Comparison of ENCODE assay signal across 9 cellular contexts in the genomic region with DNA sequence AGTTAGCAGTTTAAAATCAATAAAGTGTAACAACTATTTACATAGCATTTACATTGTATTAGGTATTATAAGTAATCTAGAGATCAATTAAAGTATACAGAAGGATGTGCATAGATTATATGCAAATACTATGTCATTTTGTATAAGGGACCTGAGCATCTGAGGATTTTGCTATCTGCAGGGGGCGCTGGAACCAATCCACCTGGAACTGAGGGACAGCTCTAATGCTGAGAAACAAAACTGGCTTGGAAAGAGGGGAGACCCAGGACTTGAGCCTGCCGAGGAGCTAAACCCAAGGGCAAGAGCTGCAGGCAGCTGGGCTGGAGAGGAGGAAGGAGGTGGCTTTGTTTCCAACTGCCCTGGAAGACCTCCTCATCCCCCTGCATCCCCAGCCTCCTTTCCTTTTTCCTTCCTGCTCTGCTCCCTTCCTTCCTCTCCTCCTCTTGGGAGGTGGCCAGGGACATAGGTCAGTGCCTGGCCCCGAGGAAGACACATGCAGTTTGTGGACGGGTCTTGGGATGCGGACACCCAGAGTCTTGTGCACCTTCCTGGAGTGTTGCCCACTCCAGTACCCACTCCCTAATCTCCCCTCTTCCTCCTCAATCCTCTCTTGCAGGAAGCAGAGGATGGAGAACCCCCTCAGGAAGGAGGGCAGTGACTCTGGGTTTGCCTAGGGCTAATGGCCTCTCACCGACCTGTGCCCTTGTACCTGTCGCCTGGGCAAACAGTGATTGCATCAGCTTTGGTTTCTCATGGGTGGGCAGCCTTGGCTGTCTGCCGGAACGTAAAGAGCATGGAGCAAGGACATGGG. TPM values are rescaled to one million over a fixed set of nuclear protein-coding genes. Genes with fewer than 3 reads are reported as not detected.
DNase-seq lines count a peak whose midpoint lies in the region; ATAC-seq and TF ChIP-seq lines count a peak whose summit lies in the region.
"Had no signal": no experiment of that assay in that cellular context is flagged by ENCODE, and none has a peak within 500 bp of the region (broad histone marks: within the 10 kb centered on the region; RNA-seq: fewer than 3 reads in every experiment).

No MANE protein-coding gene starts in this region.

- no peak overlapping the region for H3K27ac Mint-ChIP-seq in activated CD4-positive, alpha-beta T cell treated with anti-CD3 and anti-CD28 coated beads for 36 hours
- H3K27ac Mint-ChIP-seq in stimulated activated effector memory CD8-positive, alpha-beta T cell treated with anti-CD3 and anti-CD28 coated beads, Interleukin-12 subunit alpha, Interleukin-12 subunit beta, amount 100 ng/mL, for 72 hours: peak overlapping the region; percentile 43

- in situ Hi-C loops in ACHN (cut with HindIII; ENCODE audit: low pct_ligation_motif_present, low pct_unique_long_range_greater_than_20kb, low sequenced_read_pairs): no loop called here

- intact Hi-C loops in activated CD4-positive, alpha-beta T cell treated with anti-CD3 and anti-CD28 coated beads for 36 hours (cut with DNase I, micrococcal nuclease): loop anchor here (1.0 to 2.0 kb wide), 2 partner anchors 61 to 62 kb away; no protein-coding TSS in a partner anchor

- H3K4me1 Mint-ChIP-seq in activated CD4-positive, alpha-beta T cell treated with anti-CD3 and anti-CD28 coated beads for 36 hours: peaks cover 9% of the 10 kb centered on the region
- H3K4me1 Mint-ChIP-seq in stimulated activated effector memory CD8-positive, alpha-beta T cell treated with anti-CD3 and anti-CD28 coated beads, Interleukin-12 subunit alpha, Interleukin-12 subunit beta, amount 100 ng/mL, for 72 hours: no peaks in the 10 kb centered on the region

- H3K27me3 ChIP-seq in H7 (ENCODE audit: control insufficient read depth, insufficient read depth, low read length): peaks cover 1% of the 10 kb centered on the region; the same call in 1 of the 2 replicates

- peak; percentile 44 for TF ChIP-seq CTCF in fibroblast of pulmonary artery (IDR thresholded peaks at IDR 0.05; ENCODE audit: low read length, missing control alignments)

- CTCF ChIA-PET in activated CD4-positive, alpha-beta T cell treated with anti-CD3 and anti-CD28 coated beads for 36 hours (lab: Charles Lee): interaction anchor here (0.7 to 7.8 kb wide), 9 partner anchors 8 to 1133 kb away, joined by 3 to 60 read pairs (median 4); no protein-coding TSS in a partner anchor

- no peak overlapping the region for H3K4me3 ChIP-seq in H7 (ENCODE audit: insufficient read depth, low read depth, low read length)
- H3K4me3 ChIP-seq in fibroblast of pulmonary artery (replicated peaks; ENCODE audit: low read depth, low read length): no peak overlapping the region

- H3K9me3 Mint-ChIP-seq in activated CD4-positive, alpha-beta T cell treated with anti-CD3 and anti-CD28 coated beads for 36 hours (ENCODE audit: low read depth): no peaks in the 10 kb centered on the region
- no peaks in the 10 kb centered on the region for H3K9me3 Mint-ChIP-seq in stimulated activated effector memory CD8-positive, alpha-beta T cell treated with anti-CD3 and anti-CD28 coated beads, Interleukin-12 subunit alpha, Interleukin-12 subunit beta, amount 100 ng/mL, for 72 hours

- no peaks in the 10 kb centered on the region for H3K36me3 Mint-ChIP-seq in activated CD4-positive, alpha-beta T cell treated with anti-CD3 and anti-CD28 coated beads for 36 hours (ENCODE audit: low read depth)
- no peaks in the 10 kb centered on the region for H3K36me3 Mint-ChIP-seq in stimulated activated effector memory CD8-positive, alpha-beta T cell treated with anti-CD3 and anti-CD28 coated beads, Interleukin-12 subunit alpha, Interleukin-12 subunit beta, amount 100 ng/mL, for 72 hours

- POLR2A ChIA-PET in activated CD4-positive, alpha-beta T cell treated with anti-CD3 and anti-CD28 coated beads for 36 hours (lab: Charles Lee): no interaction called here

- peak; percentile 53 for ATAC-seq in activated CD4-positive, alpha-beta T cell treated with anti-CD3 and anti-CD28 coated beads for 36 hours
- peak; percentile 61 for ATAC-seq in stimulated activated effector memory CD8-positive, alpha-beta T cell treated with anti-CD3 and anti-CD28 coated beads, Interleukin-12 subunit alpha, Interleukin-12 subunit beta, amount 100 ng/mL, for 72 hours
- no peak for ATAC-seq in GM18858 (IDR thresholded peaks at IDR 0.05; ENCODE audit: unreplicated experiment)

- no peaks in the 10 kb centered on the region for H3K36me3 ChIP-seq in H7 (replicated peaks; ENCODE audit: control insufficient read depth, insufficient read depth, low read length)

- DNase-seq in ACHN (peak; percentile 3), H7 (peak; percentile 77), fibroblast of pulmonary artery (ENCODE audit: low read depth) (peak; percentile 23), islet precursor cell (no peak), pons (ENCODE audit: low spot score) (no peak)
- DNase-seq in activated CD4-positive, alpha-beta T cell treated with anti-CD3 and anti-CD28 coated beads for 36 hours: peak; percentile 71
- peak in 1 of 2 donors; percentile 64 for DNase-seq in stimulated activated effector memory CD8-positive, alpha-beta T cell treated with anti-CD3 and anti-CD28 coated beads, Interleukin-12 subunit alpha, Interleukin-12 subunit beta, amount 100 ng/mL, for 72 hours (ENCODE audit: low spot score in 2 of 2)

- no peak overlapping the region for H3K4me3 Mint-ChIP-seq in activated CD4-positive, alpha-beta T cell treated with anti-CD3 and anti-CD28 coated beads for 36 hours
- no peak overlapping the region for H3K4me3 Mint-ChIP-seq in stimulated activated effector memory CD8-positive, alpha-beta T cell treated with anti-CD3 and anti-CD28 coated beads, Interleukin-12 subunit alpha, Interleukin-12 subunit beta, amount 100 ng/mL, for 72 hours

- H3K27me3 Mint-ChIP-seq in activated CD4-positive, alpha-beta T cell treated with anti-CD3 and anti-CD28 coated beads for 36 hours: no peaks in the 10 kb centered on the region

RNA-seq across cellular contexts. Expression of a gene that starts 0.8 kb away (rescaled TPM):
- 0.07 TPM in 1 of 2 replicates, not detected in the other for total RNA-seq in H7 (2014; rRNA removed; shearing (Covaris generic))
- total RNA-seq in activated CD4-positive, alpha-beta T cell treated with anti-CD3 and anti-CD28 coated beads for 36 hours: not detected
- total RNA-seq: fibroblast of lung had no signal

RNA-seq across cellular contexts. Expression of a gene that starts 32.2 kb away (rescaled TPM):
- total RNA-seq in H7 (2014; rRNA removed; shearing (Covaris generic)): not detected in 2 replicates
- not detected for total RNA-seq in activated CD4-positive, alpha-beta T cell treated with anti-CD3 and anti-CD28 coated beads for 36 hours
- total RNA-seq: fibroblast of lung had no signal

Comparison
In these comparisons a context has a peak if more than half of its experiments do, and no peak if none do; other contexts are left out.
1. DNase-seq: peak in ACHN (single experiment), H7 (single experiment), activated CD4-positive, alpha-beta T cell treated with anti-CD3 and anti-CD28 coated beads for 36 hours (single experiment) and fibroblast of pulmonary artery (single experiment); none in islet precursor cell (single experiment) and pons (single experiment).